ENCODE assay signal across 20 cellular contexts in genomic region chr12:1826401-1826800, GRCh38. TPM values are rescaled to one million over a fixed set of nuclear protein-coding genes. Genes with fewer than 3 reads are reported as not detected.
"Had no signal": no experiment of that assay in that cellular context is flagged by ENCODE, and none has a peak within 500 bp of the region (broad histone marks: within the 10 kb centered on the region; RNA-seq: fewer than 3 reads in every experiment).

No MANE protein-coding gene starts in this region.

- DNase-seq: Kasumi-1, MM.1S, NCI-H1092 treated with DMSO at 0.1 percent for 48 hours, NCI-H1436, NCI-H187, NCI-H2029, NCI-H2081 treated with DMSO at 0.1 percent for 48 hours, NCI-H226, NCI-H446, NCI-H510A, NCI-H524 treated with DMSO at 0.1 percent for 48 hours, NCI-H69, NCI-H774, PC-3, SHP77 treated with DMSO at 0.1 percent for 48 hours, SJCRH30 had no signal

- H3K9ac ChIP-seq: KMS-11 had no signal

- H3K4me2 ChIP-seq: KMS-11 had no signal

- H3K9me3 ChIP-seq: SJCRH30 had no signal

- H3K27ac ChIP-seq: KMS-11, RWPE1, SJCRH30 had no signal

- H3K36me3 ChIP-seq: SJCRH30 had no signal

- H3K4me3 ChIP-seq: K562, SJCRH30 had no signal

RNA-seq across cellular contexts. Expression of gene LRTM2, which starts 6.0 kb away (rescaled TPM):
- polyA plus RNA-seq: IgD-negative memory B cell had no signal
